Comparison of ENCODE assay signal across 12 cellular contexts in the genomic region with DNA sequence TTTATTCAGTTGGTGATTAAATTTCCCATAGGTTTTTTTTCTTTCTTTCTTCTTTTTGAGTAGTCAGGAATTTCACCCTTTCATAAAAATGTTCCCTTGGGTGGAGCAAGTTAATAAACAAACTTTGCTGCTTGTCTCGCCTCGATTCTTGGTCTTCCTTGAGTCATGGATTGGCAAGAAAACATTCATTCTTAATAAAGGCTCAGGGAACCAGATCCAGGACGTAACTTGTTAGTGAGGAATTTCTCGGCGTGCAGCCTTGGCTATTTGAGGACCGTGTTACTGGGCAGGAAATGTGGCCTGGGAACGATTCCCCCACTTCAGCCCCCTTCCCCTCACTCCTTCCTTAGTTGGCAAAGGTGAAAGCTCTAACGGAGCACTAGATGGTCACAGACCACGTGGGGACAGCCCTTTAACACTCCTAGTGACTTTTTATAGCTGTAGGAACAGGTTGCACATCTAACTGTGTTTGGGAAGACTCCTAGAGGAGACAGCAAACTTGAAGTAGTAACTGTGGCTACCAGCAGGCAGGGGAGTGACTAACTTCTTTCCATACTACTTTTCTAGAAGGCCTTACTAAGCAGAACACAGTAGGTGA.
DNase-seq lines count a peak whose midpoint lies in the region; ATAC-seq, FAIRE-seq and TF ChIP-seq lines count a peak whose summit lies in the region.
"Had no signal": no experiment of that assay in that cellular context is flagged by ENCODE, and none has a peak within 500 bp of the region (broad histone marks: within the 10 kb centered on the region; RNA-seq: fewer than 3 reads in every experiment).

No MANE protein-coding gene starts in this region.

- H3K9me3 Mint-ChIP-seq in endodermal cell, result no peaks in the 10 kb centered on the region
- H3K9me3 Mint-ChIP-seq: stimulated activated naive CD8-positive, alpha-beta T cell treated with anti-CD3 and anti-CD28 coated beads, Interleukin-15, Interleukin-2, amounts not matched to agents 100 ng/mL and 50 ng/mL, for 24 hours had no signal

- no peak overlapping the region for H3K27ac Mint-ChIP-seq in endodermal cell
- H3K27ac Mint-ChIP-seq: stimulated activated naive CD8-positive, alpha-beta T cell treated with anti-CD3 and anti-CD28 coated beads, Interleukin-15, Interleukin-2, amounts not matched to agents 100 ng/mL and 50 ng/mL, for 24 hours had no signal

- H3K4me3 Mint-ChIP-seq in endodermal cell, result no peak overlapping the region
- H3K4me3 Mint-ChIP-seq: stimulated activated naive CD8-positive, alpha-beta T cell treated with anti-CD3 and anti-CD28 coated beads, Interleukin-15, Interleukin-2, amounts not matched to agents 100 ng/mL and 50 ng/mL, for 24 hours had no signal

- DNase-seq in HTR-8/SVneo (ENCODE audit: insufficient read length, low spot score), result no peak
- peak; percentile 61 for DNase-seq in endodermal cell
- peak; percentile 61 for DNase-seq in left kidney (ENCODE audit: low read depth, low spot score)
- DNase-seq in testis, result peak; percentile 16
- no peak for DNase-seq in NCI-H2196 (lab: John Stamatoyannopoulos, UW; ENCODE audit: unreplicated experiment)
- DNase-seq in cerebellum (ENCODE audit: low spot score), result no peak
- no peak for DNase-seq in left lobe of liver (ENCODE audit: low spot score)
- DNase-seq: NCI-H1436 treated with DMSO at 0.1 percent for 48 hours had no signal

- no peak for TF ChIP-seq CTCF in endodermal cell (conservative IDR thresholded peaks at IDR 0.05)
- no peak for TF ChIP-seq CTCF in testis (IDR thresholded peaks at IDR 0.05)

- ATAC-seq in HG02588 (IDR thresholded peaks at IDR 0.05; ENCODE audit: unreplicated experiment) (no peak), left lobe of liver (no peak)

- H3K4me1 ChIP-seq in endodermal cell (ENCODE audit: control insufficient read depth, insufficient read depth, low read length) (peaks cover 12% of the 10 kb centered on the region), testis (peaks cover 4% of the 10 kb centered on the region)

- H3K9ac ChIP-seq in endodermal cell (ENCODE audit: extremely low read depth, low read length, poor library complexity, severe bottlenecking), result no peak overlapping the region

- no peak for TF ChIP-seq POLR2A in testis (IDR thresholded peaks at IDR 0.05)

- peak; percentile 16 for FAIRE-seq in HTR-8/SVneo (lab: Jason Lieb, UNC)
- FAIRE-seq: GM12891 had no signal

- no peaks in the 10 kb centered on the region for H3K36me3 Mint-ChIP-seq in endodermal cell (ENCODE audit: low read depth)

- H3K27me3 Mint-ChIP-seq in endodermal cell (ENCODE audit: insufficient read depth), result peaks cover 89% of the 10 kb centered on the region

- H3K27me3 ChIP-seq in endodermal cell (ENCODE audit: control insufficient read depth, insufficient read depth, low read length, poor library complexity, severe bottlenecking), result peaks cover 58% of the 10 kb centered on the region
- H3K27me3 ChIP-seq in testis, result no peaks in the 10 kb centered on the region

- WGBS in endodermal cell (ENCODE audit: insufficient coverage in 1 of 2, insufficient read length in 1 of 2), 2 experiments, result 26 to 34% methylated on average over 4 to 9 of the region's 9 CpGs
- 17 to 18% methylated on average over 9 of the region's 9 CpGs for WGBS in testis, 2 donors

- H3K9me3 ChIP-seq in endodermal cell (ENCODE audit: control insufficient read depth, low read length) (no peaks in the 10 kb centered on the region), testis (no peaks in the 10 kb centered on the region)

- H3K4me3 ChIP-seq in endodermal cell (ENCODE audit: low read length), result no peak overlapping the region
- no peak overlapping the region for H3K4me3 ChIP-seq in testis
- H3K4me3 ChIP-seq: cardiac muscle cell had no signal

- H3K36me3 ChIP-seq in endodermal cell (ENCODE audit: control insufficient read depth, insufficient read depth, low read length) (no peaks in the 10 kb centered on the region), testis (ENCODE audit: low read depth, missing control alignments) (no peaks in the 10 kb centered on the region)
- H3K36me3 ChIP-seq: cardiac muscle cell had no signal

- H3K4me1 Mint-ChIP-seq in endodermal cell, result peaks cover 34% of the 10 kb centered on the region

- intact Hi-C loops in testis (cut with DNase I; ENCODE audit: low total_unique reads), result no loop called here

- H3K27ac ChIP-seq in endodermal cell (ENCODE audit: low read depth, low read length) (no peak overlapping the region), testis (peak overlapping the region in 1 of 2 donors; percentile 29)
- H3K27ac ChIP-seq: cardiac muscle cell had no signal

Comparison
In these comparisons a context has a peak if more than half of its experiments do, and no peak if none do; other contexts are left out.
1. DNase-seq: peak in endodermal cell (single experiment), left kidney (single experiment) and testis (single experiment); none in HTR-8/SVneo (single experiment), NCI-H2196 (single experiment), cerebellum (single experiment) and left lobe of liver (single experiment).